18 cellular contexts compared by ENCODE assay signal in genomic region chr17:44022246-44022645, GRCh38.
"Had no signal": no experiment of that assay in that cellular context is flagged by ENCODE, and none has a peak within 500 bp of the region (broad histone marks: within the 10 kb centered on the region; RNA-seq: fewer than 3 reads in every experiment).

No MANE protein-coding gene starts in this region.

- H3K36me3 ChIP-seq: thoracic aorta had no signal

- H3K27me3 Mint-ChIP-seq: dendritic cell treated with granulocyte-macrophage colony-stimulating factor and Interleukin-4, amounts not matched to agents 40 ng/mL and 50 ng/mL, for 4 days; effector memory CD8-positive, alpha-beta T cell; naive B cell had no signal

- H3K4me1 Mint-ChIP-seq: nephron progenitor cell had no signal

- ATAC-seq: effector memory CD8-positive, alpha-beta T cell; heart left ventricle had no signal

- H3K27me3 ChIP-seq: heart left ventricle, neutrophil, right atrium auricular region, sigmoid colon, stomach had no signal

- DNase-seq: effector memory CD8-positive, alpha-beta T cell; foreskin melanocyte; heart left ventricle; hippocampal formation; kidney glomerular epithelial cell; mesendoderm; naive B cell; nephron progenitor cell; sigmoid colon; stimulated activated naive CD4-positive, alpha-beta T cell; stomach; substantia nigra; trophoblast cell had no signal

- H3K9me3 ChIP-seq: heart left ventricle, neutrophil, right atrium auricular region, sigmoid colon, stomach, thoracic aorta had no signal

- H3K27ac ChIP-seq: heart left ventricle, neutrophil, right atrium auricular region, sigmoid colon, skin epidermis, stomach, thoracic aorta had no signal

- H3K27ac Mint-ChIP-seq: dendritic cell treated with granulocyte-macrophage colony-stimulating factor and Interleukin-4, amounts not matched to agents 40 ng/mL and 50 ng/mL, for 4 days; effector memory CD8-positive, alpha-beta T cell; naive B cell; nephron progenitor cell had no signal

- H3K4me3 Mint-ChIP-seq: dendritic cell treated with granulocyte-macrophage colony-stimulating factor and Interleukin-4, amounts not matched to agents 40 ng/mL and 50 ng/mL, for 4 days; effector memory CD8-positive, alpha-beta T cell; nephron progenitor cell had no signal

- H3K9me3 Mint-ChIP-seq: dendritic cell treated with granulocyte-macrophage colony-stimulating factor and Interleukin-4, amounts not matched to agents 40 ng/mL and 50 ng/mL, for 4 days; effector memory CD8-positive, alpha-beta T cell; naive B cell; nephron progenitor cell had no signal

- H3K4me1 ChIP-seq: heart left ventricle, right atrium auricular region, sigmoid colon had no signal

- H3K4me3 ChIP-seq: heart left ventricle, right atrium auricular region, sigmoid colon, skin epidermis, stomach, thoracic aorta had no signal
